In the genomic region with DNA sequence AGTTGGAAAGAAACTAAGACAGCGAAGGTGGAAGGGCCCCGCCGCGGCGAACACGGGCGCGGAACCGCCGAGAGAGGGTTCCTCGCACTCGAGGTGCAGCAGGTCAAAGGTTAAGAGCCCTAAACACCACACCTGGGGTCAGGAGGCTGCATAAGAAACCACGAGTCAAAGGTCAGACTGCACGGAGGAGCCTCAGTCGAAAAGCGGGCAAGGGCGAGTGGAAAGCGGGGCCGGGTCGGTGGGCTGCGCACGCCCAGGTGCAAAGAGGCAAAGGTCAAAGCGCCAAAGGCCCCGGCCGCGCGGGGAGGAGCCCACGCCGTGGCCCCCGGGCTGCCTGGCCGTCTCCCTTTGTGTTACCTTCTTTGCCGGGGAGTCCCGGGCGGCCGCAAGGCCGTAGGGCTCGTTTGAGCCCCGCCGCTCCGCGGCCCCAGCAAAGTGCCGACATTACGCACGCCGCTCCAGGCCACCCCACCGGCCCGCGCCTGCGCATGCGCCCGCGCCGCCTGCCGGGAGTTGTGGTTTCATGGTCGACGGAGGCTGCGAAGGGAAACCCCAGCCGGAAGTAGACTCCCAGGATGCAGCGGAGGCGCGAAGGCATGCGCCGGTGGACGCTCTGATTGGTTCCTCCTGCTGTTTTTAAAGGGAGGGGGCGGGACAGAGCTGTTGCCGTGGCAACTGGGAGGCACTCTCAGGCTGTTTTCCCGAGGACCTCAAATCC, we compare ENCODE assay signal across 8 cellular contexts. TPM values are rescaled to one million over a fixed set of nuclear protein-coding genes. Genes with fewer than 3 reads are reported as not detected.
DNase-seq lines count a peak whose midpoint lies in the region; ATAC-seq and TF ChIP-seq lines count a peak whose summit lies in the region.

A gene (minus strand): TSS at position 470 of the 718 bp plus-strand sequence. CDS start 25 bp downstream, at position 445.

- H3K27ac Mint-ChIP-seq in activated CD4-positive, alpha-beta memory T cell treated with anti-CD3 and anti-CD28 coated beads for 36 hours = peak within 1 kb of the TSS; percentile 84

- no peaks in the 10 kb centered on the region for H3K27me3 Mint-ChIP-seq in activated CD4-positive, alpha-beta memory T cell treated with anti-CD3 and anti-CD28 coated beads for 36 hours

- DNase-seq in CD1c-positive myeloid dendritic cell (ENCODE audit: extremely low spot score) (peak; percentile 99), HK-2 (ENCODE audit: unreplicated experiment) (peak; percentile 98), NCI-H82 treated with DMSO at 0.1 percent for 48 hours (lab: John Stamatoyannopoulos, UW; ENCODE audit: unreplicated experiment) (peak; percentile 81), dermis microvascular lymphatic vessel endothelial cell (ENCODE audit: low read depth in 2 of 2) (peak; percentile 97 to 98), left lung (peak; percentile 98)
- peak; percentile 99 for DNase-seq in activated CD4-positive, alpha-beta memory T cell treated with anti-CD3 and anti-CD28 coated beads for 36 hours
- DNase-seq in stimulated activated CD4-positive, alpha-beta T cell treated with anti-CD3 and anti-CD28 coated beads, Interleukin-2, amount 100 ng/mL, for 4 hours (ENCODE audit: low read depth) = peak; percentile 95

- H3K9me3 Mint-ChIP-seq in activated CD4-positive, alpha-beta memory T cell treated with anti-CD3 and anti-CD28 coated beads for 36 hours = no peaks in the 10 kb centered on the region

- H3K36me3 ChIP-seq in left lung = peaks cover 0 to 27% of the 10 kb centered on the region in 2 donors

- peak within 1 kb of the TSS; percentile 96 for H3K4me3 Mint-ChIP-seq in activated CD4-positive, alpha-beta memory T cell treated with anti-CD3 and anti-CD28 coated beads for 36 hours

- H3K4me3 ChIP-seq in left lung = peak within 1 kb of the TSS; percentile 76 to 99

- CTCF ChIA-PET in activated CD4-positive, alpha-beta memory T cell treated with anti-CD3 and anti-CD28 coated beads for 36 hours (lab: Charles Lee) = interaction anchor here (0.5 to 1.8 kb wide), 5 partner anchors 27 to 49 kb away, joined by 3 to 4 read pairs (median 3); no protein-coding TSS in a partner anchor

- peak in 1 of 2 donors; percentile 36 for TF ChIP-seq CTCF in left lung (IDR thresholded peaks at IDR 0.05)

- peak; percentile 81 for ATAC-seq in GM19452 (IDR thresholded peaks at IDR 0.05; ENCODE audit: unreplicated experiment)
- ATAC-seq in left lung = peak; percentile 97

- peaks cover 13 to 28% of the 10 kb centered on the region in 2 donors for H3K4me1 ChIP-seq in left lung

- H3K9me3 ChIP-seq in left lung = no peaks in the 10 kb centered on the region

- peak within 1 kb of the TSS in 1 of 2 donors; percentile 77 for H3K27ac ChIP-seq in left lung

- H3K4me1 Mint-ChIP-seq in activated CD4-positive, alpha-beta memory T cell treated with anti-CD3 and anti-CD28 coated beads for 36 hours (ENCODE audit: low read depth) = peaks cover 33% of the 10 kb centered on the region

- intact Hi-C loops in activated CD4-positive, alpha-beta memory T cell treated with anti-CD3 and anti-CD28 coated beads for 36 hours (cut with micrococcal nuclease) = loop anchor here (1.0 to 10.0 kb wide), 4 partner anchors 22 to 164 kb away; a partner anchor contains a TSS
- intact Hi-C loops in left lung (cut with DNase I) = no loop called here

- no peaks in the 10 kb centered on the region for H3K27me3 ChIP-seq in left lung

- POLR2A ChIA-PET in activated CD4-positive, alpha-beta memory T cell treated with anti-CD3 and anti-CD28 coated beads for 36 hours (lab: Charles Lee) = interaction anchor here (1.1 to 1.5 kb wide), 2 partner anchors 21 to 27 kb away, joined by 3 read pairs; no protein-coding TSS in a partner anchor

- peaks cover 29% of the 10 kb centered on the region for H3K36me3 Mint-ChIP-seq in activated CD4-positive, alpha-beta memory T cell treated with anti-CD3 and anti-CD28 coated beads for 36 hours

RNA-seq across cellular contexts. Expression of the gene that starts here (rescaled TPM):
- 10 to 100 TPM; 71.5 to 72.5 TPM for total RNA-seq in activated CD4-positive, alpha-beta memory T cell treated with anti-CD3 and anti-CD28 coated beads for 36 hours
- total RNA-seq in dermis microvascular lymphatic vessel endothelial cell (19.3 and 23.9 TPM in 2 replicates), left lung (10 to 100 TPM; 28.5 to 36.9 TPM)
